In the genomic region with DNA sequence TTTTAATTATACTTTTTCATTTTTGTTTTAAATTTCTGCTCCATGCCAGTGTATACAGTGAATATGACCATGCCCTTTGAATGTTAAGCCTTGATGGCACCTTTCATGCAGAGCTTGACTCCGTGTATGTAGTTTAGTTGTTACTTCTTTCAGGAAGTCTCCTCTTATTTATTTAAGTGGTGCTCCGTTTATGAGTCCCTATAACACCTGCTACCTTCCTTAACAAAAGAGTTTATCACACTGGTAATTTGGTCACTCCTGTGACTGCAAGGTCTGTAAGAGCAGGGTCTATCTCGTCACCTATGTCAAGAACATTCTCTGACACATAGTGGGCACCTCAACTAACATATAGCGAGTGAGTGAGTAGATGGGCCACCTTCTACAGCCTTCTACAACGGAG, we compare ENCODE assay signal across 17 cellular contexts.
DNase-seq lines count a peak whose midpoint lies in the region; ATAC-seq and TF ChIP-seq lines count a peak whose summit lies in the region.
"Had no signal": no experiment of that assay in that cellular context is flagged by ENCODE, and none has a peak within 500 bp of the region (broad histone marks: within the 10 kb centered on the region; RNA-seq: fewer than 3 reads in every experiment).

No MANE protein-coding gene starts in this region.

- DNase-seq in NCI-H748 (lab: John Stamatoyannopoulos, UW; ENCODE audit: unreplicated experiment) (peak; percentile 20), NCI-H748 treated with DMSO at 0.1 percent for 48 hours (lab: John Stamatoyannopoulos, UW) (no peak), NCI-H69 (lab: John Stamatoyannopoulos, UW) (peak; percentile 67), epithelial cell of prostate (ENCODE audit: low read depth, low spot score) (no peak), smooth muscle cell (lab: John Stamatoyannopoulos, UW; ENCODE audit: unreplicated experiment) (no peak), right cardiac atrium (no peak), NK-92 (lab: John Stamatoyannopoulos, UW; ENCODE audit: unreplicated experiment) (no peak)
- no peak for DNase-seq in central memory CD4-positive, alpha-beta T cell
- DNase-seq: BE2C; CD8-positive, alpha-beta T cell; NCI-H1694 treated with DMSO at 0.1 percent for 48 hours; NCI-H524; Peyer's patch; SHP77 treated with DMSO at 0.1 percent for 48 hours; T-helper 2 cell had no signal

- peaks cover 9% of the 10 kb centered on the region for H3K79me2 ChIP-seq in smooth muscle cell (ENCODE audit: low read depth)

- WGBS in smooth muscle cell (ENCODE audit: low lambda C conversion rate) = 84% methylated on average over 5 of the region's 5 CpGs
- WGBS in right cardiac atrium = 73% methylated on average over 5 of the region's 5 CpGs

- H3K9me3 ChIP-seq in smooth muscle cell (replicated peaks; ENCODE audit: low read depth) (no peaks in the 10 kb centered on the region), right cardiac atrium (ENCODE audit: control insufficient read depth, low read length) (no peaks in the 10 kb centered on the region)
- H3K9me3 ChIP-seq: BE2C, Peyer's patch had no signal

- H3K27ac ChIP-seq in epithelial cell of prostate (peak overlapping the region; percentile 59), smooth muscle cell (ENCODE audit: low read depth) (peak overlapping the region; percentile 98), right cardiac atrium (ENCODE audit: low read length) (no peak overlapping the region)
- H3K27ac ChIP-seq: HL-60, Peyer's patch had no signal

- no peak overlapping the region for H3K9ac ChIP-seq in smooth muscle cell (ENCODE audit: low read depth)

- intact Hi-C loops in right cardiac atrium (cut with DNase I) = no loop called here

- no peaks in the 10 kb centered on the region for H3K36me3 ChIP-seq in smooth muscle cell (ENCODE audit: low read depth)
- H3K36me3 ChIP-seq: BE2C, Peyer's patch had no signal

- no peak overlapping the region for H2AFZ ChIP-seq in smooth muscle cell (ENCODE audit: low read depth)

- ATAC-seq in right cardiac atrium = no peak
- ATAC-seq: CD8-positive, alpha-beta T cell; K562 had no signal

- H3K4me2 ChIP-seq in smooth muscle cell = no peak overlapping the region

- TF ChIP-seq CTCF in smooth muscle cell (IDR thresholded peaks at IDR 0.05; ENCODE audit: borderline replicate concordance, insufficient read depth, poor library complexity, severe bottlenecking) = no peak

- peaks cover 51% of the 10 kb centered on the region for H3F3A ChIP-seq in smooth muscle cell (ENCODE audit: low read depth)

- H3K4me3 ChIP-seq in smooth muscle cell (no peak overlapping the region), right cardiac atrium (ENCODE audit: low read length) (no peak overlapping the region)
- H3K4me3 ChIP-seq: K562, Peyer's patch had no signal

- H3K4me1 ChIP-seq in smooth muscle cell (ENCODE audit: low read depth) (peaks cover 31% of the 10 kb centered on the region), right cardiac atrium (ENCODE audit: control insufficient read depth, insufficient read depth, low read length) (peaks cover 10% of the 10 kb centered on the region)
- H3K4me1 ChIP-seq: BE2C had no signal

- H3K27me3 ChIP-seq in smooth muscle cell (ENCODE audit: low read depth) (no peaks in the 10 kb centered on the region), right cardiac atrium (ENCODE audit: control insufficient read depth, insufficient read depth) (no peaks in the 10 kb centered on the region)
- H3K27me3 ChIP-seq: BE2C, Peyer's patch had no signal

- no peaks in the 10 kb centered on the region for H4K20me1 ChIP-seq in smooth muscle cell (ENCODE audit: low read depth)

Comparison
In these comparisons a context has a peak if more than half of its experiments do, and no peak if none do; other contexts are left out.
1. DNase-seq: peak in NCI-H748 (single experiment) and NCI-H69 (single experiment); none in NCI-H748 treated with DMSO at 0.1 percent for 48 hours (single experiment), epithelial cell of prostate (single experiment), smooth muscle cell (single experiment), central memory CD4-positive, alpha-beta T cell (single experiment), right cardiac atrium (0 of 3) and NK-92 (single experiment).